In the genomic region with DNA sequence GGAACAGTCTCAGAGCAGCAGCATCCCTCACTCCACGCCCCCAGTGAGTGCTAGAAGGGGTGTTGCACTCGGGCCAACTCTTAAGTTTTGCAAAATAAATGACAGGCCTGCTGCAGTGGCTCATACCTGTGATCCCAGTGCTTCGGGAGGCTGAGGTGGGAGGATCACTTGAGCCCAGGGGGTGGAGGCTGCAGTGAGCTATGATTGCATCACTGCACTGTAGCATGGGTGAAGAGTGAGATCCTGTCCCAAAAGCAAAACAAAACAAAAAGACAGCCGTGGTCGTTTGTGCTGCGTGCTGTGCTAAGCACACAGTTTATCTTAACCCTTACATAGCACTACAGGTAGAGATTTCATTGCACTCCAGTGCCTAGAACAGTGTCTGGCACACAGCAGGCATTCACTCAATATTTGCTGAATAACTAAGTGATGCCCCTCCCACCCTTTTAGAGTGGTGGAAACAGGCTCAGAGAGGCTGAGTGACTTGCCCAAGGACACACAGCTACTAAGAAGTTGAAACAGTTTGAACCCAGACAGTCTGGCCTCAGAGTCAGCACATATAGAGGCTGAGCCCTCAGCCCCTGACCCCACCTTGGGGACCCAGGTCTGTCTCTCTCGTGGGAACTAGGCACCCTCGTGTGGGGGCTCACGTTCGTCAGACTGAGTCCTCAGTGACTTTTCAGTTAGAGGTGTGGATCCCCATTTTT, we compare ENCODE assay signal across 23 cellular contexts. TPM values are rescaled to one million over a fixed set of nuclear protein-coding genes. Genes with fewer than 3 reads are reported as not detected.
A peak's percentile ranks its signal among the peaks of the same experiment; 100 is the strongest.
DNase-seq lines count a peak whose midpoint lies in the region; ATAC-seq, FAIRE-seq and TF ChIP-seq lines count a peak whose summit lies in the region.
"Had no signal": no experiment of that assay in that cellular context is flagged by ENCODE, and none has a peak within 500 bp of the region (broad histone marks: within the 10 kb centered on the region; RNA-seq: fewer than 3 reads in every experiment).

No MANE protein-coding gene starts in this region.

- H3K9me2 ChIP-seq in GM23338 (ENCODE audit: insufficient read depth): no peaks in the 10 kb centered on the region

- FAIRE-seq in bronchial epithelial cell (lab: Jason Lieb, UNC): peak; percentile 93
- FAIRE-seq: GM12891 had no signal

- H3K79me2 ChIP-seq in GM23338 (replicated peaks; ENCODE audit: insufficient read depth): no peaks in the 10 kb centered on the region

- ATAC-seq in GM23338 (no peak), HG03196 (IDR thresholded peaks at IDR 0.05; ENCODE audit: unreplicated experiment) (no peak)
- ATAC-seq: T-cell had no signal

- H3K27me3 Mint-ChIP-seq in GM23338 (ENCODE audit: insufficient read depth, low read depth, poor library complexity): peaks cover 6% of the 10 kb centered on the region

- no peak overlapping the region for H3K23ac ChIP-seq in neuronal stem cell (ENCODE audit: low read depth, low read length, poor library complexity)

- H3K4ac ChIP-seq in neuronal stem cell (ENCODE audit: low read length): no peak overlapping the region

- no peak overlapping the region for H3K14ac ChIP-seq in neuronal stem cell (ENCODE audit: low read length)

- H4K20me1 ChIP-seq in GM23338 (replicated peaks; ENCODE audit: insufficient read depth): no peaks in the 10 kb centered on the region

- WGBS in neuronal stem cell (ENCODE audit: extremely low coverage in 2 of 2, insufficient read length in 2 of 2, insufficient replicate concordance in 1 of 2), 2 donors: no CpG with 5 or more reads among the region's 10 CpGs

- H3K9me3 ChIP-seq in neuronal stem cell (replicated peaks in 1 of 2; ENCODE audit: control insufficient read depth in 2 of 2, insufficient read depth in 1 of 2, low read depth in 1 of 2, low read length in 2 of 2): peaks cover 0 to 8% of the 10 kb centered on the region in 2 donors
- H3K9me3 ChIP-seq: BLaER1, Caco-2 had no signal

- H3K9ac ChIP-seq in neuronal stem cell (ENCODE audit: low read depth, low read length, poor library complexity): no peak overlapping the region
- H3K9ac ChIP-seq: BLaER1 had no signal

- peaks cover 28% of the 10 kb centered on the region for H3F3A ChIP-seq in GM23338 (replicated peaks; ENCODE audit: low read depth)

- TF ChIP-seq CTCF in 22Rv1 (IDR thresholded peaks at IDR 0.05): no peak
- no peak for TF ChIP-seq CTCF in GM23338 (conservative IDR thresholded peaks at IDR 0.05; ENCODE audit: low read depth in 2 of 2)
- no peak for TF ChIP-seq CTCF in bronchial epithelial cell (IDR thresholded peaks at IDR 0.05; ENCODE audit: insufficient read depth, low read length, severe bottlenecking)

- H3K36me3 ChIP-seq in GM23338 (ENCODE audit: insufficient read depth) (peaks cover 6% of the 10 kb centered on the region; the same call in 1 of the 2 replicates), bronchial epithelial cell (ENCODE audit: control insufficient read depth, insufficient read depth, low read length) (no peaks in the 10 kb centered on the region), neuronal stem cell (replicated peaks in 1 of 2; ENCODE audit: control insufficient read depth in 2 of 2, insufficient read depth in 2 of 2, low read length in 2 of 2) (no peaks in the 10 kb centered on the region)
- H3K36me3 ChIP-seq: BLaER1 had no signal

- H3K4me2 ChIP-seq in GM23338 (peak overlapping the region; percentile 95), neuronal stem cell (ENCODE audit: insufficient read depth, low read length, poor library complexity, severe bottlenecking) (no peak overlapping the region)
- H3K4me2 ChIP-seq: BLaER1 had no signal

- H3K27ac Mint-ChIP-seq in GM23338: no peak overlapping the region
- H3K27ac Mint-ChIP-seq: CD4-positive, alpha-beta memory T cell; HFFc6; T-cell had no signal

- H4K8ac ChIP-seq in neuronal stem cell (ENCODE audit: low read depth, low read length): no peak overlapping the region

- H2BK15ac ChIP-seq in neuronal stem cell (ENCODE audit: low read length): peak overlapping the region; percentile 12

- H3K4me1 Mint-ChIP-seq in GM23338: no peaks in the 10 kb centered on the region

- H4K91ac ChIP-seq in neuronal stem cell (ENCODE audit: low read depth, low read length, poor library complexity): no peak overlapping the region

- H3K4me3 ChIP-seq in GM23338 (peak overlapping the region; percentile 79), bronchial epithelial cell (ENCODE audit: low read depth, low read length) (no peak overlapping the region), neuronal stem cell (ENCODE audit: low read length in 2 of 2) (no peak overlapping the region)
- H3K4me3 ChIP-seq: BLaER1, Peyer's patch had no signal

- H3K27me3 ChIP-seq in GM23338 (ENCODE audit: insufficient read depth): peaks cover 17% of the 10 kb centered on the region
- peaks cover 10% of the 10 kb centered on the region for H3K27me3 ChIP-seq in bronchial epithelial cell (ENCODE audit: control insufficient read depth, insufficient read depth, low read length)
- H3K27me3 ChIP-seq in neuronal stem cell (ENCODE audit: control insufficient read depth in 3 of 3, insufficient read depth in 3 of 3, low read depth in 1 of 3, low read length in 3 of 3): peaks cover 3 to 84% (median 25%) of the 10 kb centered on the region in 3 experiments

- H2BK5ac ChIP-seq in neuronal stem cell (ENCODE audit: low read length): no peak overlapping the region

- H3K27ac ChIP-seq in 22Rv1 (peak overlapping the region; percentile 52), GM23338 (ENCODE audit: low read depth) (no peak overlapping the region), neuronal stem cell (replicated peaks; ENCODE audit: low read length) (no peak overlapping the region)
- H3K27ac ChIP-seq: BLaER1, Peyer's patch had no signal

- DNase-seq in GM23338 (ENCODE audit: low spot score) (no peak), bronchial epithelial cell (ENCODE audit: low read depth) (no peak), neuronal stem cell (ENCODE audit: low spot score) (no peak), NCI-H1436 treated with DMSO at 0.1 percent for 48 hours (lab: John Stamatoyannopoulos, UW) (no peak), NCI-H2227 (lab: John Stamatoyannopoulos, UW; ENCODE audit: unreplicated experiment) (no peak)
- DNase-seq: ACHN; Caco-2; CD4-positive, alpha-beta memory T cell; DMS 273 treated with DMSO at 0.1 percent for 48 hours; GOT3; HFFc6; KG1; NCI-H1105; NCI-H2029 treated with DMSO at 0.1 percent for 48 hours; NCI-H2171 treated with DMSO at 0.1 percent for 48 hours; NCI-H446; NCI-H526; Peyer's patch; T-cell had no signal

- peaks cover 2% of the 10 kb centered on the region for H3K79me1 ChIP-seq in neuronal stem cell (ENCODE audit: low read depth, low read length)

- peaks cover 90% of the 10 kb centered on the region for H3K9me3 Mint-ChIP-seq in GM23338
- H3K9me3 Mint-ChIP-seq: HFFc6, T-cell had no signal

- H2AFZ ChIP-seq in GM23338 (no peak overlapping the region), neuronal stem cell (ENCODE audit: low read length) (no peak overlapping the region)

- no peak overlapping the region for H3K4me3 Mint-ChIP-seq in GM23338
- H3K4me3 Mint-ChIP-seq: CD4-positive, alpha-beta memory T cell; HFFc6; T-cell had no signal

- H2BK12ac ChIP-seq in neuronal stem cell (ENCODE audit: low read length): no peak overlapping the region

- no peak overlapping the region for H2AK5ac ChIP-seq in neuronal stem cell (ENCODE audit: low read depth, low read length)

- H2BK120ac ChIP-seq in neuronal stem cell (ENCODE audit: low read depth, low read length): no peak overlapping the region

- peaks cover 12% of the 10 kb centered on the region for H3K4me1 ChIP-seq in GM23338 (ENCODE audit: insufficient read depth)
- peaks cover 3 to 12% of the 10 kb centered on the region in 2 donors for H3K4me1 ChIP-seq in neuronal stem cell (ENCODE audit: control insufficient read depth in 2 of 2, insufficient read depth in 1 of 2, low read depth in 1 of 2, low read length in 2 of 2)
- H3K4me1 ChIP-seq: BLaER1 had no signal

- H3K36me3 Mint-ChIP-seq in GM23338 (ENCODE audit: low read depth): peaks cover 37% of the 10 kb centered on the region
- H3K36me3 Mint-ChIP-seq: CD4-positive, alpha-beta memory T cell; T-cell had no signal

- no peak overlapping the region for H3K18ac ChIP-seq in neuronal stem cell (ENCODE audit: low read length)

TF ChIP-seq in GM23338, 12 proteins besides CTCF, POLR2A, EP300 and RAD21:
- no peak for TF ChIP-seq EZH2 (IDR thresholded peaks at IDR 0.05; ENCODE audit: low read depth, unreplicated experiment)
- no peak for TF ChIP-seq JUNB (IDR thresholded peaks at IDR 0.05; ENCODE audit: unreplicated experiment)
- TF ChIP-seq, protein P1, sequence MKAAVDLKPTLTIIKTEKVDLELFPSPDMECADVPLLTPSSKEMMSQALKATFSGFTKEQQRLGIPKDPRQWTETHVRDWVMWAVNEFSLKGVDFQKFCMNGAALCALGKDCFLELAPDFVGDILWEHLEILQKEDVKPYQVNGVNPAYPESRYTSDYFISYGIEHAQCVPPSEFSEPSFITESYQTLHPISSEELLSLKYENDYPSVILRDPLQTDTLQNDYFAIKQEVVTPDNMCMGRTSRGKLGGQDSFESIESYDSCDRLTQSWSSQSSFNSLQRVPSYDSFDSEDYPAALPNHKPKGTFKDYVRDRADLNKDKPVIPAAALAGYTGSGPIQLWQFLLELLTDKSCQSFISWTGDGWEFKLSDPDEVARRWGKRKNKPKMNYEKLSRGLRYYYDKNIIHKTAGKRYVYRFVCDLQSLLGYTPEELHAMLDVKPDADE (IDR thresholded peaks at IDR 0.05): no peak
- no peak for TF ChIP-seq STAT1 (IDR thresholded peaks at IDR 0.05; ENCODE audit: unreplicated experiment)
- TF ChIP-seq ZNF114 (CRISPR knock-in tag; IDR thresholded peaks at IDR 0.05): no peak

RNA-seq across cellular contexts. Expression of a gene that starts 18.3 kb away (rescaled TPM):
- total RNA-seq in GM23338 (2014; rRNA removed; shearing (Covaris generic)): 2.7 and 3.4 TPM in 2 replicates
- polyA plus RNA-seq in GM23338 (2016; fragmentation: Nextera tagmentation; extraction: Ambion mirVana): 0.89 and 1.3 TPM in 2 replicates
- total RNA-seq in bronchial epithelial cell: 0.13 TPM in 1 of 2 replicates, not detected in the other
- 6.8 TPM for polyA plus RNA-seq in neuronal stem cell (2013, experiment 1 of 2)
- 6.9 TPM for polyA plus RNA-seq in neuronal stem cell (2013, experiment 2 of 2)
- total RNA-seq: HFFc6 had no signal
- polyA plus RNA-seq: CD4-positive, alpha-beta memory T cell had no signal

RNA-seq across cellular contexts. Expression of a gene that starts 54.5 kb away (rescaled TPM):
- 0.14 and 0.27 TPM in 2 replicates for total RNA-seq in GM23338 (2014; rRNA removed; shearing (Covaris generic))
- polyA plus RNA-seq in GM23338 (2016; fragmentation: Nextera tagmentation; extraction: Ambion mirVana): 0.63 and 0.99 TPM in 2 replicates
- 0.26 TPM in 2 replicates for total RNA-seq in bronchial epithelial cell
- polyA plus RNA-seq in neuronal stem cell (2013, experiment 1 of 2): 0.84 TPM
- 0.72 TPM for polyA plus RNA-seq in neuronal stem cell (2013, experiment 2 of 2)
